12 cellular contexts compared by ENCODE assay signal in genomic region chr1:174976436-174977107, GRCh38. TPM values are rescaled to one million over a fixed set of nuclear protein-coding genes. Genes with fewer than 3 reads are reported as not detected.
DNase-seq lines count a peak whose midpoint lies in the region; ATAC-seq and TF ChIP-seq lines count a peak whose summit lies in the region.
"Had no signal": no experiment of that assay in that cellular context is flagged by ENCODE, and none has a peak within 500 bp of the region (broad histone marks: within the 10 kb centered on the region; RNA-seq: fewer than 3 reads in every experiment).

No MANE protein-coding gene starts in this region.

- intact Hi-C loops in activated CD4-positive, alpha-beta T cell treated with anti-CD3 and anti-CD28 coated beads for 36 hours (cut with DNase I, micrococcal nuclease) = no loop called here
- intact Hi-C loops in esophagus squamous epithelium (cut with DNase I) = no loop called here
- intact Hi-C loops in sciatic nerve (cut with DNase I) = no loop called here

- peaks cover 11% of the 10 kb centered on the region for H3K36me3 Mint-ChIP-seq in activated CD4-positive, alpha-beta T cell treated with anti-CD3 and anti-CD28 coated beads for 36 hours (ENCODE audit: low read depth)

- H3K4me3 Mint-ChIP-seq in activated CD4-positive, alpha-beta T cell treated with anti-CD3 and anti-CD28 coated beads for 36 hours = no peak overlapping the region
- H3K4me3 Mint-ChIP-seq: mesothelial cell of epicardium had no signal

- ATAC-seq in activated CD4-positive, alpha-beta T cell treated with anti-CD3 and anti-CD28 coated beads for 36 hours = peak; percentile 94
- ATAC-seq in RWPE2 (ENCODE audit: low read depth) (peak; percentile 95), sciatic nerve (peak; percentile 87), HG03457 (IDR thresholded peaks at IDR 0.05; ENCODE audit: unreplicated experiment) (no peak), GM19397 (IDR thresholded peaks at IDR 0.05; ENCODE audit: unreplicated experiment) (no peak)

- peak; percentile 16 for DNase-seq in activated CD4-positive, alpha-beta T cell treated with anti-CD3 and anti-CD28 coated beads for 36 hours
- no peak for DNase-seq in activated CD4-positive, alpha-beta T cell treated with anti-CD3 and anti-CD28 coated beads for 1 hour
- DNase-seq in RWPE2 (ENCODE audit: low spot score) = no peak
- DNase-seq in esophagus squamous epithelium (lab: John Stamatoyannopoulos, UW) = no peak
- DNase-seq in sciatic nerve (ENCODE audit: low spot score) = no peak
- no peak for DNase-seq in NCI-H1694 (lab: John Stamatoyannopoulos, UW)
- DNase-seq: 8988T; stimulated activated CD4-positive, alpha-beta T cell treated with anti-CD3 and anti-CD28 coated beads, Interleukin-15, amount 100 ng/mL, for 24 hours had no signal

- TF ChIP-seq CTCF in RWPE2 (IDR thresholded peaks at IDR 0.05; ENCODE audit: poor library complexity, severe bottlenecking) (no peak), esophagus squamous epithelium (IDR thresholded peaks at IDR 0.05) (no peak)

- no peaks in the 10 kb centered on the region for H3K9me3 ChIP-seq in RWPE2 (ENCODE audit: severe bottlenecking)
- no peaks in the 10 kb centered on the region for H3K9me3 ChIP-seq in esophagus squamous epithelium
- H3K9me3 ChIP-seq: thoracic aorta had no signal

- no peak for TF ChIP-seq POLR2A in esophagus squamous epithelium (IDR thresholded peaks at IDR 0.05)

- POLR2A ChIA-PET in activated CD4-positive, alpha-beta T cell treated with anti-CD3 and anti-CD28 coated beads for 36 hours (lab: Charles Lee) = interaction anchor here (1.0 kb wide), 2 partner anchors 8 to 11 kb away, joined by 3 read pairs; no protein-coding TSS in a partner anchor

- no peak overlapping the region for H3K4me3 ChIP-seq in RWPE2 (ENCODE audit: severe bottlenecking)
- no peak overlapping the region for H3K4me3 ChIP-seq in esophagus squamous epithelium
- H3K4me3 ChIP-seq: thoracic aorta had no signal

- no peaks in the 10 kb centered on the region for H3K27me3 Mint-ChIP-seq in activated CD4-positive, alpha-beta T cell treated with anti-CD3 and anti-CD28 coated beads for 36 hours

- H3K9me3 Mint-ChIP-seq in activated CD4-positive, alpha-beta T cell treated with anti-CD3 and anti-CD28 coated beads for 36 hours (ENCODE audit: low read depth) = no peaks in the 10 kb centered on the region
- H3K9me3 Mint-ChIP-seq: mesothelial cell of epicardium had no signal

- WGBS in esophagus squamous epithelium, 2 donors = 53 to 71% methylated on average over 4 of the region's 4 CpGs

- H3K4me1 ChIP-seq in RWPE2 (ENCODE audit: insufficient read depth, poor library complexity, severe bottlenecking) (peaks cover 6% of the 10 kb centered on the region), esophagus squamous epithelium (peaks cover 0 to 18% (median under 1%) of the 10 kb centered on the region in 3 donors)

- H3K4me1 Mint-ChIP-seq in activated CD4-positive, alpha-beta T cell treated with anti-CD3 and anti-CD28 coated beads for 36 hours = peaks cover 37% of the 10 kb centered on the region

- H3K27me3 ChIP-seq in RWPE2 (ENCODE audit: insufficient read depth, poor library complexity, severe bottlenecking) = no peaks in the 10 kb centered on the region
- no peaks in the 10 kb centered on the region for H3K27me3 ChIP-seq in esophagus squamous epithelium

- H3K27ac Mint-ChIP-seq in activated CD4-positive, alpha-beta T cell treated with anti-CD3 and anti-CD28 coated beads for 36 hours = peak overlapping the region; percentile 49
- H3K27ac Mint-ChIP-seq: mesothelial cell of epicardium had no signal

- H3K27ac ChIP-seq in RWPE2 (ENCODE audit: poor library complexity, severe bottlenecking) = peak overlapping the region; percentile 16
- peak overlapping the region; percentile 21 to 69 (median 44) for H3K27ac ChIP-seq in esophagus squamous epithelium
- H3K27ac ChIP-seq: thoracic aorta had no signal

- CTCF ChIA-PET in activated CD4-positive, alpha-beta T cell treated with anti-CD3 and anti-CD28 coated beads for 36 hours (lab: Charles Lee) = interaction anchor here (0.7 to 1.7 kb wide), 5 partner anchors 10 to 34 kb away, joined by 3 to 11 read pairs (median 4); no protein-coding TSS in a partner anchor

- H3K36me3 ChIP-seq in RWPE2 (ENCODE audit: low read depth) = no peaks in the 10 kb centered on the region
- H3K36me3 ChIP-seq in esophagus squamous epithelium = peaks cover 0 to 77% (median 5%) of the 10 kb centered on the region in 3 donors
- H3K36me3 ChIP-seq: thoracic aorta had no signal

RNA-seq across cellular contexts. Expression of gene CACYBP, which starts 23.2 kb away (rescaled TPM):
- 100 to 1,000 TPM; 394 to 452 TPM for total RNA-seq in activated CD4-positive, alpha-beta T cell treated with anti-CD3 and anti-CD28 coated beads for 36 hours
- total RNA-seq in esophagus squamous epithelium (10 to 100 TPM; 66.9 to 92.5 (median 82.1) TPM), sciatic nerve (82.2 TPM)

RNA-seq across cellular contexts. Expression of gene MRPS14, which starts 46.7 kb away (rescaled TPM):
- total RNA-seq in activated CD4-positive, alpha-beta T cell treated with anti-CD3 and anti-CD28 coated beads for 36 hours = 10 to 100 TPM; 38.7 to 43.7 TPM
- total RNA-seq in esophagus squamous epithelium (10 to 100 TPM in 3 of 4 donors, 1 to 10 TPM in 1; 8.6 to 18.1 (median 15.4) TPM), sciatic nerve (27.6 TPM)

Comparison
In these comparisons a context has a peak if more than half of its experiments do, and no peak if none do; other contexts are left out.
1. ATAC-seq: peak in activated CD4-positive, alpha-beta T cell treated with anti-CD3 and anti-CD28 coated beads for 36 hours (single experiment), RWPE2 (single experiment) and sciatic nerve (single experiment); none in HG03457 (single experiment) and GM19397 (single experiment).